Comparison of ENCODE assay signal across 3 cellular contexts in the genomic region with DNA sequence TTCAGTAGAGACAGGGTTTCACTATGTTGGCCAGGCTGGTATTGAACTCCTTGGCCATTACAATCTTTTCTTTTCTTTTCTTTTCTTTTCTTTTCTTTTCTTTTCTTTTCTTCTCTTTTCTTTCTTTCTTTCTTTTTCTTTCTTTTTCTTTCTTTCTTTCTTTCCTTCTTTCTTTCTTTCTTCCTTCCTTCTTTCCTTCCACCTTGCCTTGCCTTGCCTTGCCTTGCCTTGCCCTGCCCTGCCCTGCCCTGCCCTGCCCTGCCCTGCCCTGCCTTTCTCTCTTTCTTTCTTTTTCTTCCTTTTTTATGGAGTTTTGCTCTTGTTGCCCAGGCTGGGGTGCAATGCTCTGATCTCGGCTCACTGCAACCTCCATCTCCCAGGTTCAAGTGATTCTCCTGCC.
A peak's percentile ranks its signal among the peaks of the same experiment; 100 is the strongest.
DNase-seq lines count a peak whose midpoint lies in the region; ATAC-seq, FAIRE-seq and TF ChIP-seq lines count a peak whose summit lies in the region.
"Not testable (repeated sequence)": the region's sequence is repeated elsewhere in the genome, so short reads cannot be mapped to it uniquely, and the experiment has no call there.

No MANE protein-coding gene starts in this region.

- H3K27ac ChIP-seq in HEK293 (ENCODE audit: extremely low read depth, low read depth, low read length); K562 (ENCODE audit: extremely low read depth, low read depth, low read length): not testable (repeated sequence)

- TF ChIP-seq RAD21 in K562 (CRISPR knock-in tag; conservative IDR thresholded peaks at IDR 0.05 in 1 of 2, IDR thresholded peaks at IDR 0.05 in 1 of 2) = not testable (repeated sequence)

- intact Hi-C loops in K562 (cut with micrococcal nuclease) = not testable (repeated sequence)

- not testable (repeated sequence) for H3K27me3 ChIP-seq in K562 (ENCODE audit: control insufficient read depth in 2 of 2, insufficient read depth in 2 of 2, low read length in 2 of 2)

- not testable (repeated sequence) for BruUV-seq in K562 (replicated peaks; lab: Mats Ljungman, UMichigan)

- not testable (repeated sequence) for H3K4me1 Mint-ChIP-seq in WTC11

- not testable (repeated sequence) for H3K9me3 ChIP-seq in HEK293 (ENCODE audit: control insufficient read depth, insufficient read depth, low read depth, low read length); K562 (replicated peaks; ENCODE audit: control insufficient read depth, insufficient read depth, low read depth, low read length)

- TF ChIP-seq CTCF in HEK293 (tag by site-specific recombination; IDR thresholded peaks at IDR 0.05); WTC11 (IDR thresholded peaks at IDR 0.05); K562 (IDR thresholded peaks at IDR 0.05 in 2 of 3, conservative IDR thresholded peaks at IDR 0.05 in 1 of 3; ENCODE audit: insufficient read depth in 2 of 3, low read depth in 1 of 3, low read length in 3 of 3): not testable (repeated sequence)

- H3K4me3 ChIP-seq in HEK293 (ENCODE audit: low read depth, low read length); K562: not testable (repeated sequence)

- H3K4me1 ChIP-seq in HEK293 (ENCODE audit: control insufficient read depth, insufficient read depth, low read length); K562 (replicated peaks in 1 of 2; ENCODE audit: control insufficient read depth in 2 of 2, insufficient read depth in 2 of 2, low read length in 2 of 2): not testable (repeated sequence)

- not testable (repeated sequence) for H3K36me3 Mint-ChIP-seq in WTC11

- TF ChIP-seq POLR2A in K562 (conservative IDR thresholded peaks at IDR 0.05) = not testable (repeated sequence)

- not testable (repeated sequence) for FAIRE-seq in K562 (lab: Jason Lieb, UNC)

- H3K36me3 ChIP-seq in HEK293 (ENCODE audit: control insufficient read depth in 2 of 2, insufficient read depth in 1 of 2, low read length in 2 of 2); K562 (ENCODE audit: control insufficient read depth, insufficient read depth, low read length): not testable (repeated sequence)

- H4K20me1 ChIP-seq in K562 (replicated peaks; ENCODE audit: control insufficient read depth, insufficient read depth, low read length) = not testable (repeated sequence)

- not testable (repeated sequence) for H3K27ac Mint-ChIP-seq in WTC11

- not testable (repeated sequence) for DNase-seq in WTC11 (ENCODE audit: low spot score); K562 (ENCODE audit: extremely low read depth in 1 of 4, low spot score in 3 of 4)

- H3K9me3 Mint-ChIP-seq in WTC11 = not testable (repeated sequence)

- CTCF ChIA-PET in HEK293 (lab: Yijun Ruan, JAX); WTC11 (lab: Charles Lee); K562 (lab: Yijun Ruan, JAX; ENCODE audit: low intra/inter-chr PET ratio): not testable (repeated sequence)

- not testable (repeated sequence) for H3K4me2 ChIP-seq in K562 (ENCODE audit: insufficient read depth, low read length)

- H3K9me1 ChIP-seq in K562 (ENCODE audit: control insufficient read depth, insufficient read depth, low read length) = not testable (repeated sequence)

- TF ChIP-seq EP300 in K562 (IDR thresholded peaks at IDR 0.05; ENCODE audit: low read length) = not testable (repeated sequence)

- in situ Hi-C loops in K562 (cut with MboI) = not testable (repeated sequence)

- H3K9ac ChIP-seq in K562 (ENCODE audit: insufficient read depth in 1 of 2, low read depth in 2 of 2, low read length in 2 of 2) = not testable (repeated sequence)

- not testable (repeated sequence) for H3K27me3 Mint-ChIP-seq in WTC11 (ENCODE audit: low read depth)

- 0% methylated on average over 1 of the region's 1 CpG for WGBS in K562 (ENCODE audit: insufficient coverage, low coverage, missing lambda C conversion rate)

- H3K4me3 Mint-ChIP-seq in WTC11 = not testable (repeated sequence)

- not testable (repeated sequence) for H3K79me2 ChIP-seq in K562 (ENCODE audit: control insufficient read depth, insufficient read depth, low read length)

- H2AFZ ChIP-seq in K562 (ENCODE audit: low read depth, low read length) = not testable (repeated sequence)

- not testable (repeated sequence) for ATAC-seq in WTC11, K562

- POLR2A ChIA-PET in HEK293 (lab: Yijun Ruan, JAX); WTC11 (lab: Charles Lee); K562 (lab: Yijun Ruan, JAX): not testable (repeated sequence)

TF ChIP-seq in HEK293, 187 proteins besides CTCF, POLR2A, EP300 and RAD21:
- TF ChIP-seq ZNF621 (tag by site-specific recombination; IDR thresholded peaks at IDR 0.05) = peak; percentile 78; the same call in 1 of the 2 replicates
- TF ChIP-seq ZNF366 (tag by site-specific recombination; conservative IDR thresholded peaks at IDR 0.05) = peak; percentile 69

TF ChIP-seq in WTC11, 78 proteins besides CTCF, POLR2A, EP300 and RAD21:
- TF ChIP-seq, protein P1, sequence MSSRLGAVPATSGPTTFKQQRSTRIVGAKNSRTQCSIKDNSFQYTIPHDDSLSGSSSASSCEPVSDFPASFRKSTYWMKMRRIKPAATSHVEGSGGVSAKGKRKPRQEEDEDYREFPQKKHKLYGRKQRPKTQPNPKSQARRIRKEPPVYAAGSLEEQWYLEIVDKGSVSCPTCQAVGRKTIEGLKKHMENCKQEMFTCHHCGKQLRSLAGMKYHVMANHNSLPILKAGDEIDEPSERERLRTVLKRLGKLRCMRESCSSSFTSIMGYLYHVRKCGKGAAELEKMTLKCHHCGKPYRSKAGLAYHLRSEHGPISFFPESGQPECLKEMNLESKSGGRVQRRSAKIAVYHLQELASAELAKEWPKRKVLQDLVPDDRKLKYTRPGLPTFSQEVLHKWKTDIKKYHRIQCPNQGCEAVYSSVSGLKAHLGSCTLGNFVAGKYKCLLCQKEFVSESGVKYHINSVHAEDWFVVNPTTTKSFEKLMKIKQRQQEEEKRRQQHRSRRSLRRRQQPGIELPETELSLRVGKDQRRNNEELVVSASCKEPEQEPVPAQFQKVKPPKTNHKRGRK (CRISPR knock-in tag; IDR thresholded peaks at IDR 0.05; ENCODE audit: borderline replicate concordance) = 0 out of 2 replicates have a peak, but pooled peaks have one; percentile 54

TF ChIP-seq in K562, 482 proteins besides CTCF, POLR2A, EP300 and RAD21:
- TF ChIP-seq, protein P1 (tag; IDR thresholded peaks at IDR 0.05) = peak; percentile 75
